In the genomic region with DNA sequence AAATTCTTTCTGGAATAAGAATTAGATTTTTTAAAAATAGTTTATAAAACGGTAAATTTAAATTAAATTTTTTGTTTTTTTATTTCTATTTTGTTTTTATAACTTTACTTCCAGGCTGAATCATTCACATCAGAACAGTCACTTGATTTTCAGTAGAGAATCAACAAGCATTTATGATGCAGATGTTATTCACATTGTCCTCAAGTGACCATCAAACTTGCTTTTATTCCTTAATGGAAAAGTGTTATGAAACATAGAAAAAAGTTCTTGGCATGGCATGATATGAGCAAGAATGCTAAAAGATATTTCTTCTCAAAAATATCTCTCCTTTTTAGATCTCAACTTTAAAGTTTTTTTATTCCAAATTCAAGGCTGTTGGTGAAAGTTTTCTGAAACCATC, we compare ENCODE assay signal across 14 cellular contexts.
"Had no signal": no experiment of that assay in that cellular context is flagged by ENCODE, and none has a peak within 500 bp of the region (broad histone marks: within the 10 kb centered on the region; RNA-seq: fewer than 3 reads in every experiment).

No MANE protein-coding gene starts in this region.

- ATAC-seq: esophagus mucosa; lower lobe of right lung; naive thymus-derived CD8-positive, alpha-beta T cell had no signal

- DNase-seq: activated CD4-positive, alpha-beta T cell treated with anti-CD3 and anti-CD28 coated beads, Interleukin-2, amount 50 U/mL, for 48 hours; activated gamma-delta T cell; activated T-cell treated with anti-CD3 and anti-CD28 coated beads, Interleukin-2, amount 50 U/mL, for 48 hours; brain microvascular endothelial cell; lower lobe of right lung; naive thymus-derived CD8-positive, alpha-beta T cell; psoas muscle; stimulated activated CD4-positive, alpha-beta T cell treated with anti-CD3 and anti-CD28 coated beads, Interleukin-15, amount 100 ng/mL, for 24 hours; stimulated activated CD4-positive, alpha-beta T cell treated with anti-CD3 and anti-CD28 coated beads, Interleukin-4, amount 100 ng/mL, for 24 hours; T-helper 2 cell; thyroid gland had no signal

- H2AFZ ChIP-seq: hepatocyte had no signal

- H3K9me3 ChIP-seq: lower lobe of right lung, psoas muscle, thyroid gland, vagina had no signal

- H3K4me3 ChIP-seq: hepatocyte, lower lobe of right lung, psoas muscle, thyroid gland, vagina had no signal

- H3K79me2 ChIP-seq: hepatocyte had no signal

- H3K4me1 ChIP-seq: lower lobe of right lung, psoas muscle, vagina had no signal

- H3K27ac ChIP-seq: brain microvascular endothelial cell, hepatocyte, lower lobe of right lung, psoas muscle, thyroid gland, vagina had no signal

- H3K4me2 ChIP-seq: hepatocyte had no signal

- H3K36me3 ChIP-seq: brain microvascular endothelial cell, lower lobe of right lung, thyroid gland, vagina had no signal

- H3K27me3 ChIP-seq: brain microvascular endothelial cell, hepatocyte, thyroid gland, vagina had no signal
